8 cellular contexts compared by ENCODE assay signal in the genomic region with DNA sequence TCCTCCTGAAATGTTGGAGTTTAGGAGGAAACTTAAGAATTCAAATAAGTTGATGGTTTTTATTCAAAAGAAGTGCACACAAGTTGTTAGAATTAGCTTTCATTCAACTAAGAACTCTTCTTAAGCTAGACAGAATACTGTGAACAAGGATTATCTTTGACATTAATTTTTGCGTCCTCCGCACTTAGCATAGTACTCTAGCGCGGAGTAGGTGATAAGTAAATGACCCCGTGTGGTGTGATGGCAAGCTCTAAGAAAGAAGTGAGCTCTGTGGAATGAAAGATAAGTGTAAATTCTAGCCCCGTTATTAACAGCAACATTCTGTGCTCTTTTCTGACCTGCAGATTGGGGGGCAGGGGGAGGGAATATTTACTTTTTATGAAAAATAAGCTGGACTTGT. TPM values are rescaled to one million over a fixed set of nuclear protein-coding genes. Genes with fewer than 3 reads are reported as not detected.
DNase-seq lines count a peak whose midpoint lies in the region; ATAC-seq, FAIRE-seq and TF ChIP-seq lines count a peak whose summit lies in the region.

No MANE protein-coding gene starts in this region.

- no peaks in the 10 kb centered on the region for H3K9me3 ChIP-seq in A549
- no peaks in the 10 kb centered on the region for H3K9me3 ChIP-seq in HAP-1
- no peaks in the 10 kb centered on the region for H3K9me3 ChIP-seq in mammary epithelial cell (replicated peaks; ENCODE audit: insufficient read depth, low read length)
- H3K9me3 ChIP-seq in mesodermal cell (ENCODE audit: control insufficient read depth, low read length), result no peaks in the 10 kb centered on the region

- no peak for ATAC-seq in A549
- ATAC-seq in GM21576 (IDR thresholded peaks at IDR 0.05; ENCODE audit: unreplicated experiment), result no peak
- ATAC-seq in GM21723 (IDR thresholded peaks at IDR 0.05; ENCODE audit: unreplicated experiment), result no peak

- no peaks in the 10 kb centered on the region for H3K27me3 ChIP-seq in HAP-1 (ENCODE audit: low read depth)
- H3K27me3 ChIP-seq in mammary epithelial cell (ENCODE audit: insufficient read depth, low read length), result no peaks in the 10 kb centered on the region

- H4K20me1 ChIP-seq in mammary epithelial cell (ENCODE audit: insufficient read depth, low read length), result no peaks in the 10 kb centered on the region

- H3K4me3 ChIP-seq in A549, result peak overlapping the region; percentile 96
- H3K4me3 ChIP-seq in HAP-1, result peak overlapping the region; percentile 78
- peak overlapping the region; percentile 76 to 99 (median 92) for H3K4me3 ChIP-seq in mammary epithelial cell (replicated peaks in 1 of 3; ENCODE audit: insufficient read depth in 1 of 3, low read depth in 2 of 3, low read length in 3 of 3)
- peak overlapping the region; percentile 82 for H3K4me3 ChIP-seq in mesodermal cell (ENCODE audit: extremely low read depth, insufficient read depth, low read length, poor library complexity, severe bottlenecking)

- no peak for DNase-seq in A549 (ENCODE audit: low read depth in 1 of 2, low spot score in 1 of 2)
- DNase-seq in HAP-1 (ENCODE audit: low spot score in 2 of 2), result no peak
- no peak for DNase-seq in mammary epithelial cell
- DNase-seq in foreskin melanocyte, result no peak
- no peak for DNase-seq in activated gamma-delta T cell (lab: John Stamatoyannopoulos, UW)

- dilution Hi-C loops in mammary epithelial cell (cut with HindIII; ENCODE audit: low sequenced_read_pairs), result no loop called here

- POLR2A ChIA-PET in A549 (lab: Yijun Ruan, JAX), result interaction anchor here (1.1 to 2.2 kb wide), 4 partner anchors 13 to 909 kb away, joined by 4 to 7 read pairs (median 6); a partner anchor contains a TSS

- TF ChIP-seq RAD21 in A549 (conservative IDR thresholded peaks at IDR 0.05 in 1 of 2, IDR thresholded peaks at IDR 0.05 in 1 of 2), result no peak

- H3K4me2 ChIP-seq in A549, result peak overlapping the region; percentile 97
- peak overlapping the region; percentile 72 for H3K4me2 ChIP-seq in mammary epithelial cell (ENCODE audit: insufficient read depth, low read depth, low read length)

- H3K36me3 ChIP-seq in HAP-1 (replicated peaks) (peaks cover 43% of the 10 kb centered on the region), mammary epithelial cell (ENCODE audit: insufficient read depth, low read length) (peaks cover 28% of the 10 kb centered on the region), mesodermal cell (ENCODE audit: control insufficient read depth, insufficient read depth, low read length) (peaks cover 32% of the 10 kb centered on the region)

- CTCF ChIA-PET in A549 (lab: Yijun Ruan, JAX), result interaction anchor here (1.1 to 3.8 kb wide), 8 partner anchors 10 to 442 kb away, joined by 4 to 21 read pairs (median 9); a partner anchor contains a TSS
- CTCF ChIA-PET in mammary epithelial cell (lab: Charles Lee; ENCODE audit: low non-redundant PET), result no interaction called here

- BruUV-seq in mammary epithelial cell (replicated peaks; lab: Mats Ljungman, UMichigan), result no TSS peak

- no peak for TF ChIP-seq EP300 in A549 (IDR thresholded peaks at IDR 0.05)

- in situ Hi-C loops in HAP-1 (cut with MboI; ENCODE audit: low sequenced_read_pairs) (no loop called here), mammary epithelial cell (cut with MboI; ENCODE audit: low sequenced_read_pairs in 2 of 2) (loop anchor here (25.0 kb wide), 1 partner anchor 904 kb away; a partner anchor contains a TSS)

- H3K27ac ChIP-seq in A549, result peak overlapping the region; percentile 96 to 98
- peak overlapping the region; percentile 65 for H3K27ac ChIP-seq in mammary epithelial cell (ENCODE audit: insufficient read depth, low read depth, low read length)
- H3K27ac ChIP-seq in mesodermal cell (ENCODE audit: low read depth, low read length, severe bottlenecking), result peak overlapping the region; percentile 86

- intact Hi-C loops in mammary epithelial cell (cut with micrococcal nuclease), result loop anchor here (10.0 kb wide), 1 partner anchor 912 kb away; a partner anchor contains a TSS

- peaks cover 97% of the 10 kb centered on the region for H3K79me2 ChIP-seq in mammary epithelial cell (ENCODE audit: insufficient read depth, low read length)

- TF ChIP-seq POLR2A in A549 (IDR thresholded peaks at IDR 0.05; ENCODE audit: low read length), result no peak

- FAIRE-seq in A549 (lab: Jason Lieb, UNC), result no peak

- peak overlapping the region; percentile 90 for H2AFZ ChIP-seq in mammary epithelial cell (ENCODE audit: low read depth, low read length)

- H3K4me1 ChIP-seq in A549, result peaks cover 38% of the 10 kb centered on the region
- peaks cover 10% of the 10 kb centered on the region for H3K4me1 ChIP-seq in HAP-1
- peaks cover 9% of the 10 kb centered on the region for H3K4me1 ChIP-seq in mammary epithelial cell (ENCODE audit: insufficient read depth, low read length)
- peaks cover 7% of the 10 kb centered on the region for H3K4me1 ChIP-seq in mesodermal cell (ENCODE audit: control insufficient read depth, insufficient read depth, low read length, poor library complexity, severe bottlenecking)

- H3K9ac ChIP-seq in mammary epithelial cell (ENCODE audit: insufficient read depth, low read length), result peak overlapping the region; percentile 92

- 22% methylated on average over 6 of the region's 6 CpGs for WGBS in A549 (ENCODE audit: missing lambda C conversion rate)
- WGBS in mammary epithelial cell (ENCODE audit: low coverage, missing lambda C conversion rate), result 11% methylated on average over 6 of the region's 6 CpGs
- 6 to 12% methylated on average over 3 to 5 of the region's 6 CpGs for WGBS in mesodermal cell (ENCODE audit: insufficient coverage in 2 of 2), 2 experiments

- TF ChIP-seq CTCF in A549 (IDR thresholded peaks at IDR 0.05) (no peak), mammary epithelial cell (conservative IDR thresholded peaks at IDR 0.05 in 1 of 2, IDR thresholded peaks at IDR 0.05 in 1 of 2; ENCODE audit: extremely low read depth in 1 of 2, insufficient read depth in 1 of 2, low read depth in 1 of 2, low read length in 2 of 2) (no peak)

TF ChIP-seq in A549, 52 proteins besides CTCF, POLR2A, EP300 and RAD21:
- no peak for TF ChIP-seq ZC3H11A (IDR thresholded peaks at IDR 0.05)
- TF ChIP-seq, protein P1, sequence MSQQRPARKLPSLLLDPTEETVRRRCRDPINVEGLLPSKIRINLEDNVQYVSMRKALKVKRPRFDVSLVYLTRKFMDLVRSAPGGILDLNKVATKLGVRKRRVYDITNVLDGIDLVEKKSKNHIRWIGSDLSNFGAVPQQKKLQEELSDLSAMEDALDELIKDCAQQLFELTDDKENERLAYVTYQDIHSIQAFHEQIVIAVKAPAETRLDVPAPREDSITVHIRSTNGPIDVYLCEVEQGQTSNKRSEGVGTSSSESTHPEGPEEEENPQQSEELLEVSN (IDR thresholded peaks at IDR 0.05; ENCODE audit: borderline replicate concordance, low read depth), result no peak
- TF ChIP-seq HOXA7 (CRISPR knock-in tag; IDR thresholded peaks at IDR 0.05), result no peak
- no peak for TF ChIP-seq SREBF2 (IDR thresholded peaks at IDR 0.05)
- no peak for TF ChIP-seq CHD2 (IDR thresholded peaks at IDR 0.05; ENCODE audit: low read length, partially characterized antibody)
- no peak for TF ChIP-seq NPAS2 (CRISPR knock-in tag; IDR thresholded peaks at IDR 0.05; ENCODE audit: borderline replicate concordance)
- TF ChIP-seq RNF2 (IDR thresholded peaks at IDR 0.05; ENCODE audit: borderline replicate concordance, low read depth), result no peak
- TF ChIP-seq, protein P2, sequence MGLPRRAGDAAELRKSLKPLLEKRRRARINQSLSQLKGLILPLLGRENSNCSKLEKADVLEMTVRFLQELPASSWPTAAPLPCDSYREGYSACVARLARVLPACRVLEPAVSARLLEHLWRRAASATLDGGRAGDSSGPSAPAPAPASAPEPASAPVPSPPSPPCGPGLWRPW (IDR thresholded peaks at IDR 0.05), result no peak

RNA-seq across cellular contexts. Expression of a gene that starts 1.0 kb away (rescaled TPM):
- polyA plus RNA-seq in A549 (2011; rRNA removed) (56.2 and 88.5 TPM in 2 replicates), A549 (2017; fragmentation: RNase III; extraction: RNeasy Plus Mini Kit Qiagen cat#74134 plus additional on column Dnase treatment) (67.3 to 77.8 TPM (median 70.2 TPM) in 3 replicates), mammary epithelial cell (22.4 TPM)
- polyA plus RNA-seq in A549 (2012; cell fraction: cytosol; rRNA removed), result 23.3 and 24.9 TPM in 2 replicates
- 7.8 and 11.6 TPM in 2 replicates for polyA plus RNA-seq in A549 (2012; cell fraction: nucleus; rRNA removed)
- polyA minus RNA-seq in A549 (2011; rRNA and poly(A)+ RNA removed), result 14.3 and 16.5 TPM in 2 replicates
- total RNA-seq in mammary epithelial cell, result 10 to 100 TPM; 20.8 to 39.8 TPM
- 16.5 TPM for polyA minus RNA-seq in mammary epithelial cell
- 34.2 TPM for polyA plus RNA-seq in mesodermal cell (2013, experiment 1 of 2)
- polyA plus RNA-seq in mesodermal cell (2013, experiment 2 of 2), result 40.7 TPM

RNA-seq across cellular contexts. Expression of a gene that starts 1.2 kb away (rescaled TPM):
- polyA plus RNA-seq in A549 (2011; rRNA removed) (37.2 and 41.4 TPM in 2 replicates), A549 (2017; fragmentation: RNase III; extraction: RNeasy Plus Mini Kit Qiagen cat#74134 plus additional on column Dnase treatment) (34.7 to 41.9 TPM (median 37.3 TPM) in 3 replicates), mammary epithelial cell (17.7 TPM)
- 22.6 and 24.8 TPM in 2 replicates for polyA plus RNA-seq in A549 (2012; cell fraction: cytosol; rRNA removed)
- polyA plus RNA-seq in A549 (2012; cell fraction: nucleus; rRNA removed), result 9.1 and 12.2 TPM in 2 replicates
- polyA minus RNA-seq in A549 (2011; rRNA and poly(A)+ RNA removed), result 23.9 and 25.7 TPM in 2 replicates
- total RNA-seq in mammary epithelial cell, result 10 to 100 TPM; 25.0 to 25.7 TPM
- 9.2 TPM for polyA minus RNA-seq in mammary epithelial cell
- 22.5 TPM for polyA plus RNA-seq in mesodermal cell (2013, experiment 1 of 2)
- 23.7 TPM for polyA plus RNA-seq in mesodermal cell (2013, experiment 2 of 2)

RNA-seq across cellular contexts. Expression of a gene that starts 12.8 kb away (rescaled TPM):
- polyA plus RNA-seq in A549 (2011; rRNA removed) (21.5 and 36.5 TPM in 2 replicates), A549 (2017; fragmentation: RNase III; extraction: RNeasy Plus Mini Kit Qiagen cat#74134 plus additional on column Dnase treatment) (30.9 to 32.3 TPM (median 31.1 TPM) in 3 replicates), mammary epithelial cell (20.1 TPM)
- polyA plus RNA-seq in A549 (2012; cell fraction: cytosol; rRNA removed), result 6.3 and 7.9 TPM in 2 replicates
- polyA plus RNA-seq in A549 (2012; cell fraction: nucleus; rRNA removed), result 3.2 and 4.5 TPM in 2 replicates
- 12.8 and 15.5 TPM in 2 replicates for polyA minus RNA-seq in A549 (2011; rRNA and poly(A)+ RNA removed)
- 10 to 100 TPM; 23.2 to 53.0 TPM for total RNA-seq in mammary epithelial cell
- 29.3 TPM for polyA minus RNA-seq in mammary epithelial cell
- 56.8 TPM for polyA plus RNA-seq in mesodermal cell (2013, experiment 1 of 2)
- 61.4 TPM for polyA plus RNA-seq in mesodermal cell (2013, experiment 2 of 2)
